Comparison of ENCODE assay signal across 1 cellular context in the genomic region with DNA sequence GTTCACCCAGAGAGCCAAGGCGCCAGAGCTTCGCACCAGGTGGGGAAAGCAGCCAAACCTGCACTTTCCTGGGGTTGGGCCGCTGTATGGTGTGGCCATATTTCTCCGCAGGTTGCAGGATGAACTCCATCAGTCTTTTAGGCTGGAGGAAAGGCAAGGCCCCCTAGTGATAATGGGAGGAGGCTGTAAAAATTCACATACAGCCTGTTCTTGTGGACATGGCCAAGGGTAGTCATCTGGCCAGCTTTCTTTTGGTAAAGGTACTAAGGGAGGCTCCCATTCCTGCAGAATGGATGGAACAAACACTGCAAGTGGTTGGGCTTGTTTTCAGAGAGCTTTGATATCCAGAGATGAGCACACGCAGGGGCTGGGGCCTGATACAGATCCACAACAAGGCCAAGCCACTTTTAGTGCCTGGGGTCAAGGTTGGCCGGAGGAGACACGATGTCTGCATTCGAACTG.
TF ChIP-seq lines count a peak whose summit lies in the region.

No MANE protein-coding gene starts in this region.

TF ChIP-seq in HepG2, 621 proteins besides CTCF, POLR2A, EP300 and RAD21 (continued from another document):
- no peak for TF ChIP-seq ETV5 (CRISPR knock-in tag; IDR thresholded peaks at IDR 0.05; ENCODE audit: borderline replicate concordance)
- no peak for TF ChIP-seq ZNF768 (CRISPR knock-in tag; IDR thresholded peaks at IDR 0.05)
- no peak for TF ChIP-seq ZNF468 (CRISPR knock-in tag; IDR thresholded peaks at IDR 0.05)
- TF ChIP-seq CCAR2 (optimal IDR thresholded peaks at IDR 0.05; ENCODE audit: low read depth, low read length) = no peak
- 0 out of 2 replicates have a peak, but pooled peaks have one; percentile 40 for TF ChIP-seq TCF7 (IDR thresholded peaks at IDR 0.05; ENCODE audit: low read depth)
- TF ChIP-seq TMF1 (CRISPR knock-in tag; IDR thresholded peaks at IDR 0.05; ENCODE audit: low read depth) = no peak
- TF ChIP-seq ZMAT3 (CRISPR knock-in tag; conservative IDR thresholded peaks at IDR 0.05) = no peak
- no peak for TF ChIP-seq ZNF589 (CRISPR knock-in tag; conservative IDR thresholded peaks at IDR 0.05)
- TF ChIP-seq ELF3 (CRISPR knock-in tag; IDR thresholded peaks at IDR 0.05) = no peak
- no peak for TF ChIP-seq ZSCAN29 (CRISPR knock-in tag; conservative IDR thresholded peaks at IDR 0.05)
- no peak for TF ChIP-seq GZF1 (CRISPR knock-in tag; IDR thresholded peaks at IDR 0.05)
- TF ChIP-seq, protein P1, sequence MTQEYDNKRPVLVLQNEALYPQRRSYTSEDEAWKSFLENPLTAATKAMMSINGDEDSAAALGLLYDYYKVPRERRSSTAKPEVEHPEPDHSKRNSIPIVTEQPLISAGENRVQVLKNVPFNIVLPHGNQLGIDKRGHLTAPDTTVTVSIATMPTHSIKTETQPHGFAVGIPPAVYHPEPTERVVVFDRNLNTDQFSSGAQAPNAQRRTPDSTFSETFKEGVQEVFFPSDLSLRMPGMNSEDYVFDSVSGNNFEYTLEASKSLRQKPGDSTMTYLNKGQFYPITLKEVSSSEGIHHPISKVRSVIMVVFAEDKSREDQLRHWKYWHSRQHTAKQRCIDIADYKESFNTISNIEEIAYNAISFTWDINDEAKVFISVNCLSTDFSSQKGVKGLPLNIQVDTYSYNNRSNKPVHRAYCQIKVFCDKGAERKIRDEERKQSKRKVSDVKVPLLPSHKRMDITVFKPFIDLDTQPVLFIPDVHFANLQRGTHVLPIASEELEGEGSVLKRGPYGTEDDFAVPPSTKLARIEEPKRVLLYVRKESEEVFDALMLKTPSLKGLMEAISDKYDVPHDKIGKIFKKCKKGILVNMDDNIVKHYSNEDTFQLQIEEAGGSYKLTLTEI (CRISPR knock-in tag; conservative IDR thresholded peaks at IDR 0.05) = no peak
- TF ChIP-seq, protein P2, sequence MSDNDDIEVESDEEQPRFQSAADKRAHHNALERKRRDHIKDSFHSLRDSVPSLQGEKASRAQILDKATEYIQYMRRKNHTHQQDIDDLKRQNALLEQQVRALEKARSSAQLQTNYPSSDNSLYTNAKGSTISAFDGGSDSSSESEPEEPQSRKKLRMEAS (IDR thresholded peaks at IDR 0.05) = 0 out of 2 replicates have a peak, but pooled peaks have one; percentile 16
- TF ChIP-seq ZNF33A (CRISPR knock-in tag; IDR thresholded peaks at IDR 0.05; ENCODE audit: borderline replicate concordance) = no peak
- TF ChIP-seq KLF9 (CRISPR knock-in tag; IDR thresholded peaks at IDR 0.05; ENCODE audit: low read depth) = no peak
- no peak for TF ChIP-seq PHF20 (CRISPR knock-in tag; IDR thresholded peaks at IDR 0.05)
- TF ChIP-seq ZNF337 (CRISPR knock-in tag; IDR thresholded peaks at IDR 0.05; ENCODE audit: borderline replicate concordance, low read depth) = no peak
- no peak for TF ChIP-seq PHF21A (CRISPR knock-in tag; IDR thresholded peaks at IDR 0.05)
- no peak for TF ChIP-seq SOX13 (IDR thresholded peaks at IDR 0.05)
- TF ChIP-seq SOX13 (CRISPR knock-in tag; conservative IDR thresholded peaks at IDR 0.05 in 1 of 2, IDR thresholded peaks at IDR 0.05 in 1 of 2) = peak in 1 of 2 experiments; percentile 36; a peak in 2 of 4 replicates
TF ChIP-seq in HepG2: peak in this region for 42.
